ENCODE assay signal across 24 cellular contexts in the genomic region with DNA sequence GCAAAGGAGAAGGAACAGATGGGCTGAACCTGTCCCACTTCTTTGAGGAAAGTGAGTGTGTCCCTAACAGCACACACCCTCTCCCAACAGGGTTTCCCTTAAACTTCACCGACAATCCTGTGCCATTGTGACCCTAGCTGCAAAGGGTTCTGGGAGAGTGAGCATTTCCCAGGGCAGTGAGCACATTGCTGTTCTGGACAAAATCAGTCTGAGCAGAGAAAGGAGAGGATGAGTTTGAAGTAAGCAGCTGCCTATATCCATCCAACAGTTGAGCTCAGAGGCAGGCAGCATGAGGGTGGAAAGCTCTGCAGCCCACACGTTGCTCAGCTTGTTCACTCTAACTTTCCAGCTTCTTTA.
DNase-seq lines count a peak whose midpoint lies in the region; ATAC-seq, FAIRE-seq and TF ChIP-seq lines count a peak whose summit lies in the region.
"Had no signal": no experiment of that assay in that cellular context is flagged by ENCODE, and none has a peak within 500 bp of the region (broad histone marks: within the 10 kb centered on the region; RNA-seq: fewer than 3 reads in every experiment).

No MANE protein-coding gene starts in this region.

- H3K9me3 Mint-ChIP-seq in astrocyte (ENCODE audit: unreplicated experiment) (no peaks in the 10 kb centered on the region), nephron (no peaks in the 10 kb centered on the region)
- H3K9me3 Mint-ChIP-seq: CD8-positive, alpha-beta memory T cell had no signal

- 50% methylated on average over 2 of the region's 2 CpGs for WGBS in smooth muscle cell (ENCODE audit: low lambda C conversion rate)

- ATAC-seq in left lobe of liver (peak; percentile 13), left cardiac atrium (no peak)
- ATAC-seq: GM23338 had no signal

- DNase-seq in astrocyte (ENCODE audit: low read depth) (no peak), left lobe of liver (ENCODE audit: low spot score) (no peak), smooth muscle cell (lab: John Stamatoyannopoulos, UW; ENCODE audit: unreplicated experiment) (no peak), HEK293T (ENCODE audit: extremely low spot score) (no peak), left cardiac atrium (no peak), T-helper 9 cell (no peak), BE2C (no peak)
- DNase-seq: C1 segment of cervical spinal cord; CD8-positive, alpha-beta memory T cell; GDM1; HCEC 1CT; MG63; NCI-H1436; NCI-H1930; NCI-H2227 treated with DMSO at 0.1 percent for 48 hours; NCI-H510A treated with DMSO at 0.1 percent for 48 hours; NCI-H748 treated with DMSO at 0.1 percent for 48 hours; PC-9; SHP77 treated with DMSO at 0.1 percent for 48 hours had no signal

- H3K4me3 Mint-ChIP-seq in astrocyte (ENCODE audit: unreplicated experiment) (no peak overlapping the region), nephron (no peak overlapping the region)
- H3K4me3 Mint-ChIP-seq: CD8-positive, alpha-beta memory T cell; GM23338 had no signal

- H3K4me1 Mint-ChIP-seq in astrocyte (ENCODE audit: low read depth, unreplicated experiment) (peaks cover 29% of the 10 kb centered on the region), nephron (peaks cover 12% of the 10 kb centered on the region)
- H3K4me1 Mint-ChIP-seq: CD8-positive, alpha-beta memory T cell had no signal

- no peak overlapping the region for H3K27ac ChIP-seq in astrocyte (ENCODE audit: low read depth, low read length)
- peak overlapping the region; percentile 60 for H3K27ac ChIP-seq in smooth muscle cell (ENCODE audit: low read depth)
- H3K27ac ChIP-seq: PC-9, RWPE1, SK-N-MC had no signal

- H3K36me3 ChIP-seq in astrocyte (ENCODE audit: insufficient read depth, low read length) (no peaks in the 10 kb centered on the region), smooth muscle cell (ENCODE audit: low read depth) (no peaks in the 10 kb centered on the region), BE2C (no peaks in the 10 kb centered on the region)
- H3K36me3 ChIP-seq: MG63 had no signal

- H3K27me3 ChIP-seq in astrocyte (ENCODE audit: insufficient read depth, low read length) = no peaks in the 10 kb centered on the region
- no peaks in the 10 kb centered on the region for H3K27me3 ChIP-seq in smooth muscle cell (ENCODE audit: low read depth)
- no peaks in the 10 kb centered on the region for H3K27me3 ChIP-seq in BE2C
- H3K27me3 ChIP-seq: MG63 had no signal

- H3K27ac Mint-ChIP-seq in astrocyte (ENCODE audit: unreplicated experiment) (peak overlapping the region; percentile 6), nephron (peak overlapping the region; percentile 12 to 44 (median 40))
- H3K27ac Mint-ChIP-seq: CD8-positive, alpha-beta memory T cell; GM23338 had no signal

- no peak overlapping the region for H3K9ac ChIP-seq in astrocyte (ENCODE audit: low read length)
- H3K9ac ChIP-seq in smooth muscle cell (ENCODE audit: low read depth) = no peak overlapping the region

- CTCF ChIA-PET in HEK293T (lab: Yijun Ruan, JAX) = no interaction called here

- intact Hi-C loops in left cardiac atrium (cut with DNase I) = no loop called here

- H2AFZ ChIP-seq in astrocyte (ENCODE audit: low read depth, low read length) (no peak overlapping the region), smooth muscle cell (ENCODE audit: low read depth) (no peak overlapping the region)
- H2AFZ ChIP-seq: GM23338, PC-9 had no signal

- FAIRE-seq in astrocyte (lab: Jason Lieb, UNC) = no peak
- FAIRE-seq: GM18507 had no signal

- H3K79me2 ChIP-seq in astrocyte (ENCODE audit: insufficient read depth, low read length) = no peaks in the 10 kb centered on the region
- H3K79me2 ChIP-seq in smooth muscle cell (ENCODE audit: low read depth) = no peaks in the 10 kb centered on the region

- no peak for TF ChIP-seq CTCF in astrocyte (IDR thresholded peaks at IDR 0.05; ENCODE audit: insufficient read depth, low read depth, low read length)
- no peak for TF ChIP-seq CTCF in nephron (IDR thresholded peaks at IDR 0.05; ENCODE audit: unreplicated experiment in 3 of 3)
- TF ChIP-seq CTCF in smooth muscle cell (IDR thresholded peaks at IDR 0.05; ENCODE audit: borderline replicate concordance, insufficient read depth, poor library complexity, severe bottlenecking) = no peak
- no peak for TF ChIP-seq CTCF in BE2C (IDR thresholded peaks at IDR 0.05; ENCODE audit: low read depth, low read length)

- no peaks in the 10 kb centered on the region for H3K36me3 Mint-ChIP-seq in astrocyte (ENCODE audit: low read depth, unreplicated experiment)
- no peaks in the 10 kb centered on the region for H3K36me3 Mint-ChIP-seq in nephron (ENCODE audit: low read depth)
- H3K36me3 Mint-ChIP-seq: CD8-positive, alpha-beta memory T cell had no signal

- POLR2A ChIA-PET in HEK293T (lab: Yijun Ruan, JAX) = no interaction called here

- H3K4me3 ChIP-seq in astrocyte (ENCODE audit: insufficient read depth, low read depth, low read length) (no peak overlapping the region), smooth muscle cell (no peak overlapping the region), BE2C (ENCODE audit: low read depth, low read length) (no peak overlapping the region)
- H3K4me3 ChIP-seq: GM23338, MG63, PC-9, SK-N-MC had no signal

- H3K4me2 ChIP-seq in astrocyte (ENCODE audit: low read length) (no peak overlapping the region), smooth muscle cell (peak overlapping the region; percentile 38)
- H3K4me2 ChIP-seq: GM23338, PC-9 had no signal

- peaks cover 7% of the 10 kb centered on the region for H3F3A ChIP-seq in smooth muscle cell (ENCODE audit: low read depth)

- H3K4me1 ChIP-seq in astrocyte (ENCODE audit: insufficient read depth, low read length) (peaks cover 8% of the 10 kb centered on the region), smooth muscle cell (ENCODE audit: low read depth) (no peaks in the 10 kb centered on the region), BE2C (no peaks in the 10 kb centered on the region)

- H4K20me1 ChIP-seq in astrocyte (ENCODE audit: insufficient read depth, low read length) (no peaks in the 10 kb centered on the region), smooth muscle cell (ENCODE audit: low read depth) (no peaks in the 10 kb centered on the region)

- H3K27me3 Mint-ChIP-seq in astrocyte (ENCODE audit: low read depth, unreplicated experiment) (peaks cover 3% of the 10 kb centered on the region), nephron (ENCODE audit: low read depth) (peaks cover 4% of the 10 kb centered on the region)
- H3K27me3 Mint-ChIP-seq: CD8-positive, alpha-beta memory T cell had no signal

- H3K9me3 ChIP-seq in astrocyte (ENCODE audit: insufficient read depth, low read depth, low read length) (no peaks in the 10 kb centered on the region), smooth muscle cell (replicated peaks; ENCODE audit: low read depth) (no peaks in the 10 kb centered on the region), BE2C (no peaks in the 10 kb centered on the region)
- H3K9me3 ChIP-seq: MG63 had no signal

TF ChIP-seq in HEK293T, 16 proteins besides CTCF, POLR2A, EP300 and RAD21:
- TF ChIP-seq HDGF (IDR thresholded peaks at IDR 0.05; ENCODE audit: borderline replicate concordance) (no peak), TARDBP (IDR thresholded peaks at IDR 0.05) (no peak), FOXM1 (IDR thresholded peaks at IDR 0.05; ENCODE audit: borderline replicate concordance) (no peak), NFRKB (IDR thresholded peaks at IDR 0.05) (no peak), CTBP1 (IDR thresholded peaks at IDR 0.05; ENCODE audit: borderline replicate concordance) (no peak), SP1 (IDR thresholded peaks at IDR 0.05) (no peak), ZNF384 (IDR thresholded peaks at IDR 0.05) (no peak), ARNT (IDR thresholded peaks at IDR 0.05) (no peak), BHLHE40 (IDR thresholded peaks at IDR 0.05; ENCODE audit: borderline replicate concordance) (no peak), L3MBTL2 (conservative IDR thresholded peaks at IDR 0.05) (no peak), ELF4 (IDR thresholded peaks at IDR 0.05) (no peak), SUZ12 (IDR thresholded peaks at IDR 0.05) (no peak), LEF1 (IDR thresholded peaks at IDR 0.05; ENCODE audit: borderline replicate concordance) (no peak)
